15 cellular contexts compared by ENCODE assay signal in genomic region chr2:180991361-180991760, GRCh38. TPM values are rescaled to one million over a fixed set of nuclear protein-coding genes. Genes with fewer than 3 reads are reported as not detected.
DNase-seq lines count a peak whose midpoint lies in the region; ATAC-seq and TF ChIP-seq lines count a peak whose summit lies in the region.
"Had no signal": no experiment of that assay in that cellular context is flagged by ENCODE, and none has a peak within 500 bp of the region (broad histone marks: within the 10 kb centered on the region; RNA-seq: fewer than 3 reads in every experiment).

No MANE protein-coding gene starts in this region.

- no peaks in the 10 kb centered on the region for H3K27me3 ChIP-seq in Caco-2 (replicated peaks; ENCODE audit: control insufficient read depth, insufficient read depth, low read length)
- H3K27me3 ChIP-seq: heart right ventricle had no signal

- no peaks in the 10 kb centered on the region for H3K27me3 Mint-ChIP-seq in Caco-2 (ENCODE audit: insufficient read depth, unreplicated experiment)
- H3K27me3 Mint-ChIP-seq in activated CD4-positive, alpha-beta T cell treated with anti-CD3 and anti-CD28 coated beads, Interleukin-2, amount 10 ng/mL, durations not matched to agents 24 days and 14 days, result no peaks in the 10 kb centered on the region
- H3K27me3 Mint-ChIP-seq: T-cell had no signal

- H3K9me3 ChIP-seq in Caco-2, result no peaks in the 10 kb centered on the region
- H3K9me3 ChIP-seq: heart right ventricle had no signal

- H3K4me1 Mint-ChIP-seq in Caco-2 (ENCODE audit: low read depth, unreplicated experiment), result no peaks in the 10 kb centered on the region
- peaks cover 4% of the 10 kb centered on the region for H3K4me1 Mint-ChIP-seq in activated CD4-positive, alpha-beta T cell treated with anti-CD3 and anti-CD28 coated beads, Interleukin-2, amount 10 ng/mL, durations not matched to agents 24 days and 14 days

- BruUV-seq in Caco-2 (replicated peaks; lab: Mats Ljungman, UMichigan), result no TSS peak

- CTCF ChIA-PET in Caco-2 (lab: Charles Lee) (no interaction called here), GM10248 (lab: Yijun Ruan, JAX) (interaction anchor here (0.7 to 6.1 kb wide), 7 partner anchors 7 to 31 kb away, joined by 3 to 53 read pairs (median 4); partner anchors contain the start of gene UBE2E3)

- no peaks in the 10 kb centered on the region for H3K36me3 ChIP-seq in Caco-2 (ENCODE audit: control insufficient read depth, insufficient read depth, low read length)

- no peak overlapping the region for H3K27ac Mint-ChIP-seq in Caco-2 (ENCODE audit: unreplicated experiment)
- no peak overlapping the region for H3K27ac Mint-ChIP-seq in activated CD4-positive, alpha-beta T cell treated with anti-CD3 and anti-CD28 coated beads, Interleukin-2, amount 10 ng/mL, durations not matched to agents 24 days and 14 days
- H3K27ac Mint-ChIP-seq: T-cell had no signal

- intact Hi-C loops in Caco-2 (cut with micrococcal nuclease; ENCODE audit: unreplicated experiment), result loop anchor here (1.0 kb wide), 1 partner anchor 866 kb away; no protein-coding TSS in a partner anchor
- intact Hi-C loops in activated CD4-positive, alpha-beta T cell treated with anti-CD3 and anti-CD28 coated beads, Interleukin-2, amount 10 ng/mL, durations not matched to agents 24 days and 14 days (cut with micrococcal nuclease), result no loop called here

- no peak for DNase-seq in Caco-2
- peak; percentile 10 for DNase-seq in NCI-H69 (lab: John Stamatoyannopoulos, UW)
- DNase-seq in epithelial cell of esophagus (ENCODE audit: low read depth), result no peak
- no peak for DNase-seq in activated CD4-positive, alpha-beta T cell treated with anti-CD3 and anti-CD28 coated beads, Interleukin-2, amount 10 ng/mL, durations not matched to agents 24 days and 14 days
- DNase-seq in DMS 273 treated with DMSO at 0.1 percent for 48 hours (lab: John Stamatoyannopoulos, UW), result no peak
- no peak for DNase-seq in GM10248 (ENCODE audit: extremely low spot score)
- DNase-seq: caudate nucleus; COR-L47; heart right ventricle; natural killer cell; NCI-H526 treated with DMSO at 0.1 percent for 48 hours; stimulated activated CD4-positive, alpha-beta T cell treated with anti-CD3 and anti-CD28 coated beads, Interleukin-12 subunit alpha, Interleukin-12 subunit beta, amount 100 ng/mL, for 4 hours; T-cell had no signal

- ATAC-seq in GM19372 (IDR thresholded peaks at IDR 0.05; ENCODE audit: low read depth, unreplicated experiment), result peak; percentile 11
- ATAC-seq in GM19463 (IDR thresholded peaks at IDR 0.05; ENCODE audit: unreplicated experiment), result no peak
- ATAC-seq: heart right ventricle, natural killer cell, T-cell had no signal

- H3K4me3 ChIP-seq in Caco-2 (ENCODE audit: low read depth, low read length) (no peak overlapping the region), epithelial cell of esophagus (ENCODE audit: low read length) (no peak overlapping the region)
- H3K4me3 ChIP-seq: heart right ventricle had no signal

- H3K9me3 Mint-ChIP-seq in Caco-2 (ENCODE audit: unreplicated experiment), result no peaks in the 10 kb centered on the region
- H3K9me3 Mint-ChIP-seq in activated CD4-positive, alpha-beta T cell treated with anti-CD3 and anti-CD28 coated beads, Interleukin-2, amount 10 ng/mL, durations not matched to agents 24 days and 14 days, result no peaks in the 10 kb centered on the region
- H3K9me3 Mint-ChIP-seq: natural killer cell, T-cell had no signal

- H3K36me3 Mint-ChIP-seq in Caco-2 (ENCODE audit: insufficient read depth, unreplicated experiment), result no peaks in the 10 kb centered on the region
- H3K36me3 Mint-ChIP-seq in activated CD4-positive, alpha-beta T cell treated with anti-CD3 and anti-CD28 coated beads, Interleukin-2, amount 10 ng/mL, durations not matched to agents 24 days and 14 days (ENCODE audit: low read depth), result peaks cover 8% of the 10 kb centered on the region
- H3K36me3 Mint-ChIP-seq: natural killer cell had no signal

- POLR2A ChIA-PET in Caco-2 (lab: Charles Lee) (no interaction called here), GM10248 (lab: Yijun Ruan, JAX) (no interaction called here)

- H3K4me3 Mint-ChIP-seq in Caco-2 (ENCODE audit: unreplicated experiment), result no peak overlapping the region
- no peak overlapping the region for H3K4me3 Mint-ChIP-seq in activated CD4-positive, alpha-beta T cell treated with anti-CD3 and anti-CD28 coated beads, Interleukin-2, amount 10 ng/mL, durations not matched to agents 24 days and 14 days
- H3K4me3 Mint-ChIP-seq: natural killer cell, T-cell had no signal

- peak; percentile 27 to 39 for TF ChIP-seq CTCF in Caco-2 (IDR thresholded peaks at IDR 0.05; ENCODE audit: insufficient read depth in 1 of 2, low read depth in 1 of 2, low read length in 1 of 2, severe bottlenecking in 1 of 2, unreplicated experiment in 1 of 2)
- TF ChIP-seq CTCF in epithelial cell of esophagus (IDR thresholded peaks at IDR 0.05; ENCODE audit: insufficient read depth, low read depth, low read length, missing control alignments), result peak; percentile 28
- no peak for TF ChIP-seq CTCF in GM10248 (IDR thresholded peaks at IDR 0.05; ENCODE audit: control extremely low read depth, extremely low read depth, low read depth, missing control alignments)

- no peaks in the 10 kb centered on the region for H3K4me1 ChIP-seq in Caco-2

RNA-seq across cellular contexts. Expression of gene UBE2E3, which starts 11.0 kb away (rescaled TPM):
- total RNA-seq in Caco-2 (2022), result 9.0 and 12.2 TPM in 2 replicates
- total RNA-seq in activated CD4-positive, alpha-beta T cell treated with anti-CD3 and anti-CD28 coated beads, Interleukin-2, amount 10 ng/mL, durations not matched to agents 24 days and 14 days, result 53.9 and 54.9 TPM in 2 replicates
